ENCODE assay signal across 8 cellular contexts in genomic region chr1:13725714-13726175, GRCh38. TPM values are rescaled to one million over a fixed set of nuclear protein-coding genes. Genes with fewer than 3 reads are reported as not detected.
DNase-seq lines count a peak whose midpoint lies in the region; ATAC-seq and TF ChIP-seq lines count a peak whose summit lies in the region.

No MANE protein-coding gene starts in this region.

- H3K4me1 ChIP-seq in body of pancreas (no peaks in the 10 kb centered on the region), lung (ENCODE audit: control insufficient read depth in 2 of 2, insufficient read depth in 2 of 2, low read length in 2 of 2) (peaks cover 0 to 4% of the 10 kb centered on the region in 2 donors), vagina (no peaks in the 10 kb centered on the region)

- H3K27me3 Mint-ChIP-seq in T-cell, result no peaks in the 10 kb centered on the region

- POLR2A ChIA-PET in T-cell (lab: Charles Lee), result interaction anchor here in 1 of 2 donors (2.1 kb wide), 1 partner anchor 23 kb away, joined by 8 read pairs; no protein-coding TSS in a partner anchor

- H3K27ac ChIP-seq in body of pancreas (no peak overlapping the region), lung (ENCODE audit: low read depth in 1 of 2, low read length in 1 of 2) (no peak overlapping the region), vagina (no peak overlapping the region)

- peak overlapping the region; percentile 21 to 70 for H3K27ac Mint-ChIP-seq in T-cell

- H3K27me3 ChIP-seq in body of pancreas, result no peaks in the 10 kb centered on the region
- no peaks in the 10 kb centered on the region for H3K27me3 ChIP-seq in lung (ENCODE audit: control insufficient read depth, insufficient read depth)
- H3K27me3 ChIP-seq in vagina, result no peaks in the 10 kb centered on the region

- CTCF ChIA-PET in T-cell (lab: Charles Lee), result interaction anchor here (0.7 to 4.7 kb wide), 19 partner anchors 10 to 88 kb away, joined by 3 to 23 read pairs (median 5); no protein-coding TSS in a partner anchor

- ATAC-seq in GM18502 (IDR thresholded peaks at IDR 0.05; ENCODE audit: poor library complexity, unreplicated experiment) (peak; percentile 37), T-cell (replicated peaks in 1 of 4) (peak; percentile 32 to 64 (median 52)), body of pancreas (no peak), lung (ENCODE audit: insufficient read depth, low FRiP score) (no peak), GM18519 (IDR thresholded peaks at IDR 0.05; ENCODE audit: low FRiP score, unreplicated experiment) (no peak)

- H3K4me3 Mint-ChIP-seq in T-cell, result no peak overlapping the region

- WGBS in body of pancreas, 2 donors, result 37 to 51% methylated on average over 4 of the region's 4 CpGs
- 47 to 59% methylated on average over 4 of the region's 4 CpGs for WGBS in lung, 2 donors

- TF ChIP-seq POLR2A in body of pancreas (IDR thresholded peaks at IDR 0.05) (no peak), vagina (IDR thresholded peaks at IDR 0.05) (no peak)

- intact Hi-C loops in body of pancreas (cut with DNase I), result no loop called here
- intact Hi-C loops in vagina (cut with DNase I), result no loop called here

- no peaks in the 10 kb centered on the region for H3K9me3 ChIP-seq in body of pancreas
- H3K9me3 ChIP-seq in lung (ENCODE audit: control insufficient read depth in 2 of 2, insufficient read depth in 1 of 2, low read length in 1 of 2), result no peaks in the 10 kb centered on the region
- H3K9me3 ChIP-seq in vagina, result no peaks in the 10 kb centered on the region

- H3K9me3 Mint-ChIP-seq in T-cell, result no peaks in the 10 kb centered on the region

- no peaks in the 10 kb centered on the region for H3K36me3 Mint-ChIP-seq in T-cell

- H3K4me1 Mint-ChIP-seq in T-cell, result peaks cover 66 to 73% (median 73%) of the 10 kb centered on the region in 3 donors

- DNase-seq in AG08395 (ENCODE audit: low spot score) (peak; percentile 47), T-cell (peak; percentile 36 to 80 (median 62)), body of pancreas (peak; percentile 15 to 43 (median 20)), lung (ENCODE audit: low spot score) (no peak), vagina (ENCODE audit: extremely low spot score in 2 of 2) (no peak), NCI-H187 (lab: John Stamatoyannopoulos, UW) (no peak)

- TF ChIP-seq CTCF in body of pancreas (IDR thresholded peaks at IDR 0.05) (peak in 5 of 7 experiments; percentile 13 to 48 (median 38)), lung (IDR thresholded peaks at IDR 0.05; ENCODE audit: control extremely low read depth, extremely low read depth) (peak; percentile 45), vagina (IDR thresholded peaks at IDR 0.05) (peak in 2 of 3 experiments; percentile 7 to 10)

- H3K4me3 ChIP-seq in body of pancreas (no peak overlapping the region), lung (no peak overlapping the region), vagina (no peak overlapping the region)

- H3K36me3 ChIP-seq in body of pancreas (replicated peaks in 1 of 2; ENCODE audit: insufficient read depth in 1 of 2, low read depth in 2 of 2) (no peaks in the 10 kb centered on the region), lung (ENCODE audit: control insufficient read depth in 2 of 2, insufficient read depth in 2 of 2, low read length in 2 of 2) (no peaks in the 10 kb centered on the region), vagina (no peaks in the 10 kb centered on the region)

RNA-seq across cellular contexts. Expression of gene PRDM2, which starts 25.8 kb away (rescaled TPM):
- total RNA-seq in T-cell, result 100 to 1,000 TPM in 2 of 5 donors, 10 to 100 TPM in 3; 93.3 to 162 (median 99.4) TPM
- total RNA-seq in body of pancreas, result 10 to 100 TPM; 21.4 to 21.8 TPM
- 10 to 100 TPM; 40.7 to 52.0 TPM for total RNA-seq in lung
- polyA plus RNA-seq in lung, result 10 to 100 TPM; 16.1 to 16.3 TPM
- 56.2 TPM for total RNA-seq in vagina

Comparison
In these comparisons a context has a peak if more than half of its experiments do, and no peak if none do; other contexts are left out.
1. DNase-seq: peak in AG08395 (single experiment), T-cell (34 of 34) and body of pancreas (4 of 4); none in lung (single experiment), vagina (0 of 2) and NCI-H187 (0 of 2).
2. ATAC-seq: peak in GM18502 (single experiment) and T-cell (4 of 4); none in body of pancreas (single experiment), lung (single experiment) and GM18519 (single experiment).
3. Peak in every context shown above with its lines, with median percentiles within 50 percentile points of each other: CTCF ChIP-seq.